9 cellular contexts compared by ENCODE assay signal in the genomic region with DNA sequence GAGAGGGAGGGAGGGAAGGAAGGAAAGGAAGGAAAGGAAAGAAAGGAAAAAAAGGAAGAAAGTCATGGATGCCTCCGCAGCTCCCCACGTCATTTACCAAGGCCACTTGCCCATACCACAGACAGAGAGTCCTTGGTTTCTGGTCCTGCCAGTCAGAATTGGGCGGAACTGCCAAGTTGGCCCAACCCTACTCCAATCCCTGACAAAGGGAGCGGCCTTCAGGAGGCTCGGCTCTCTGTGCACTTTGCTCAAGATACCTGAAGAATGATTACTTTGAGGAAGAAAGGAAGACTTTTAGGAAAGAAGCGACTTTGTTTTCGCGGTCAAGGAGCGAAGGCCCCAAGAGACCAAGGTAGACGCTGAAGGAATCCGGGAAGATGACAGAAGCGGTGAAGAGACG. TPM values are rescaled to one million over a fixed set of nuclear protein-coding genes. Genes with fewer than 3 reads are reported as not detected.
DNase-seq lines count a peak whose midpoint lies in the region; ATAC-seq and TF ChIP-seq lines count a peak whose summit lies in the region.
"Had no signal": no experiment of that assay in that cellular context is flagged by ENCODE, and none has a peak within 500 bp of the region (broad histone marks: within the 10 kb centered on the region; RNA-seq: fewer than 3 reads in every experiment).

No MANE protein-coding gene starts in this region.

- no peaks in the 10 kb centered on the region for H3K9me3 Mint-ChIP-seq in effector memory CD8-positive, alpha-beta T cell

- H3K4me3 ChIP-seq in mucosa of descending colon = no peak overlapping the region

- TF ChIP-seq CTCF in mucosa of descending colon (IDR thresholded peaks at IDR 0.05) = no peak

- H3K4me1 Mint-ChIP-seq in effector memory CD8-positive, alpha-beta T cell (ENCODE audit: low read depth in 2 of 2) = peaks cover 4 to 17% of the 10 kb centered on the region in 2 donors

- H3K36me3 ChIP-seq in mucosa of descending colon (ENCODE audit: low read depth) = no peaks in the 10 kb centered on the region

- H3K27me3 Mint-ChIP-seq in effector memory CD8-positive, alpha-beta T cell = peaks cover 20 to 47% of the 10 kb centered on the region in 2 donors

- no peak for ATAC-seq in effector memory CD8-positive, alpha-beta T cell (replicated peaks)
- ATAC-seq in mucosa of descending colon = peak; percentile 92

- DNase-seq in DMS 273 (lab: John Stamatoyannopoulos, UW; ENCODE audit: unreplicated experiment) = peak; percentile 42
- DNase-seq in DMS 273 treated with DMSO at 0.1 percent for 48 hours (lab: John Stamatoyannopoulos, UW) = no peak
- DNase-seq in effector memory CD8-positive, alpha-beta T cell = no peak
- DNase-seq in mucosa of descending colon = peak; percentile 67 to 75 (median 68)
- DNase-seq in substantia nigra (lab: John Stamatoyannopoulos, UW) = peak in 21 of 49 donors; percentile 11 to 66 (median 24)
- no peak for DNase-seq in CD1c-positive myeloid dendritic cell (ENCODE audit: extremely low spot score)
- DNase-seq in NOMO-1 (lab: John Stamatoyannopoulos, UW; ENCODE audit: unreplicated experiment in 2 of 2) = no peak
- no peak for DNase-seq in NCI-H510A (lab: John Stamatoyannopoulos, UW)

- peak overlapping the region; percentile 30 for H3K27ac ChIP-seq in substantia nigra (ENCODE audit: low read depth, low read length, poor library complexity, severe bottlenecking)

- H3K9me3 ChIP-seq in mucosa of descending colon = no peaks in the 10 kb centered on the region

- no peaks in the 10 kb centered on the region for H3K36me3 Mint-ChIP-seq in effector memory CD8-positive, alpha-beta T cell (ENCODE audit: insufficient read depth)

- peak overlapping the region; percentile 37 to 74 for H3K4me3 Mint-ChIP-seq in effector memory CD8-positive, alpha-beta T cell

- H3K4me1 ChIP-seq in mucosa of descending colon (ENCODE audit: low read depth) = peaks cover 11% of the 10 kb centered on the region

- H3K27ac Mint-ChIP-seq in effector memory CD8-positive, alpha-beta T cell = peak overlapping the region; percentile 35 to 82

- intact Hi-C loops in mucosa of descending colon (cut with DNase I, micrococcal nuclease) = no loop called here

RNA-seq across cellular contexts. Expression of a gene that starts 49.1 kb away (rescaled TPM):
- total RNA-seq in mucosa of descending colon = not detected
- total RNA-seq: frontal cortex had no signal

RNA-seq across cellular contexts. Expression of a gene that starts 55.5 kb away (rescaled TPM):
- total RNA-seq in mucosa of descending colon = 1 to 10 TPM in 1 of 3 donors, under 1 TPM in 2; 0.43 to 1.2 (median 0.58) TPM

Comparison
In these comparisons a context has a peak if more than half of its experiments do, and no peak if none do; other contexts are left out.
1. DNase-seq: peak in DMS 273 (single experiment) and mucosa of descending colon (3 of 3); none in DMS 273 treated with DMSO at 0.1 percent for 48 hours (single experiment), effector memory CD8-positive, alpha-beta T cell (0 of 3), CD1c-positive myeloid dendritic cell (single experiment), NOMO-1 (0 of 2) and NCI-H510A (single experiment).